ENCODE assay signal across 8 cellular contexts in genomic region chr9:131382850-131383729, GRCh38. TPM values are rescaled to one million over a fixed set of nuclear protein-coding genes. Genes with fewer than 3 reads are reported as not detected.
DNase-seq lines count a peak whose midpoint lies in the region; ATAC-seq and TF ChIP-seq lines count a peak whose summit lies in the region.

No MANE protein-coding gene starts in this region.

- ATAC-seq in GM21515 (IDR thresholded peaks at IDR 0.05; ENCODE audit: unreplicated experiment): no peak

- H3K4me1 ChIP-seq in rectal smooth muscle tissue (ENCODE audit: control insufficient read depth, insufficient read depth, low read length): peaks cover 10% of the 10 kb centered on the region

- DNase-seq in HuH-7.5 (ENCODE audit: low spot score): peak; percentile 57
- DNase-seq in SK-N-DZ (ENCODE audit: low spot score): peak; percentile 84
- DNase-seq in glomerular visceral epithelial cell (ENCODE audit: extremely low spot score): peak; percentile 82
- no peak for DNase-seq in NCI-H1436 (lab: John Stamatoyannopoulos, UW)
- DNase-seq in OCI-M1 (lab: John Stamatoyannopoulos, UW): no peak

- TF ChIP-seq CTCF in 22Rv1 (IDR thresholded peaks at IDR 0.05): no peak

- H3K9ac ChIP-seq in rectal smooth muscle tissue (ENCODE audit: low read length): no peak overlapping the region

- no peaks in the 10 kb centered on the region for H3K36me3 ChIP-seq in rectal smooth muscle tissue (ENCODE audit: control insufficient read depth, insufficient read depth, low read length)

- H3K27me3 ChIP-seq in rectal smooth muscle tissue (ENCODE audit: control insufficient read depth, insufficient read depth, low read length): no peaks in the 10 kb centered on the region

- no peak overlapping the region for H3K4me3 ChIP-seq in rectal smooth muscle tissue (ENCODE audit: low read length)

- peak overlapping the region; percentile 79 for H3K27ac ChIP-seq in 22Rv1
- H3K27ac ChIP-seq in rectal smooth muscle tissue (ENCODE audit: low read depth, low read length): peak overlapping the region; percentile 46

RNA-seq across cellular contexts. Expression of gene PRRC2B, which starts 10.8 kb away (rescaled TPM):
- 81.2 and 95.5 TPM in 2 replicates for polyA plus RNA-seq in SK-N-DZ (2014; cell fraction: cytosol; rRNA removed)
- polyA plus RNA-seq in SK-N-DZ (2014; cell fraction: nucleus; rRNA removed): 79.4 and 130 TPM in 2 replicates

Comparison
In these comparisons a context has a peak if more than half of its experiments do, and no peak if none do; other contexts are left out.
1. DNase-seq: peak in HuH-7.5 (single experiment), SK-N-DZ (single experiment) and glomerular visceral epithelial cell (single experiment); none in NCI-H1436 (single experiment) and OCI-M1 (single experiment).